8 cellular contexts compared by ENCODE assay signal in the genomic region with DNA sequence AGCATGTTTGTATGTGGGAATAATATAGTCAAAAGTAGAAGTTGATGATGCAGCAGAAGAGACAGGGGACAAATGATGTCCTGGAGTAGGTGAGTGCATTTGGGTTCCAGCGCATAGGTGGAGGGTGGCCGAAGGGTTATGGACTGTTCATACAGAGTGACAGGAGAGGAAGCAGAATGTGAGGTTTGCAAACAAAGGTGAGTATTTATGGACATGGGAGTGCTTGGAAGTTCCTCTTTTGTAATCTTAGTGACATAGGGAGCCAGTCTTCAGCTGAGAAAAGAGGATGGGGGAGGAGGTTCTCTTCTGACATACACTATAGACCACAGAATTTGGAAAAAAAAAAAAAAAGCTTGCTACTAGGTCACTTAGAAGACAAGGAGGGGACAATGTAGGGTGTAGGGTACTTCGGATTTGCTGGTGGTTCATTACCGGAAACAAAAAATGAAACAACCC.
DNase-seq lines count a peak whose midpoint lies in the region; ATAC-seq and TF ChIP-seq lines count a peak whose summit lies in the region.

No MANE protein-coding gene starts in this region.

- H3K27ac ChIP-seq in colonic mucosa: peak overlapping the region; percentile 85
- H3K27ac ChIP-seq in skin epidermis: peak overlapping the region in 17 of 21 experiments; percentile 24 to 95 (median 77)

- H3K4me3 ChIP-seq in colonic mucosa (peak overlapping the region; percentile 1), skin epidermis (peak overlapping the region in 1 of 7 experiments; percentile 13), BE2C (ENCODE audit: low read depth, low read length) (no peak overlapping the region)

- TF ChIP-seq CTCF in colonic mucosa (IDR thresholded peaks at IDR 0.05) (no peak), BE2C (IDR thresholded peaks at IDR 0.05; ENCODE audit: low read depth, low read length) (no peak)

- in situ Hi-C loops in KBM-7 (cut with MboI; ENCODE audit: low pct_unique_long_range_greater_than_20kb, low sequenced_read_pairs): no loop called here

- H3K27me3 ChIP-seq in colonic mucosa: no peaks in the 10 kb centered on the region
- H3K27me3 ChIP-seq in BE2C: no peaks in the 10 kb centered on the region

- H3K4me1 ChIP-seq in colonic mucosa (peaks cover 5% of the 10 kb centered on the region), BE2C (no peaks in the 10 kb centered on the region)

- H3K9me3 ChIP-seq in colonic mucosa: no peaks in the 10 kb centered on the region
- H3K9me3 ChIP-seq in BE2C: no peaks in the 10 kb centered on the region; the same call in 1 of the 2 replicates

- ATAC-seq in GM21381 (IDR thresholded peaks at IDR 0.05; ENCODE audit: unreplicated experiment): peak; percentile 43

- DNase-seq in AML-193 (lab: John Stamatoyannopoulos, UW) (peak; percentile 77 to 80), KBM-7 (peak; percentile 97), colonic mucosa (peak; percentile 31), middle frontal gyrus (ENCODE audit: extremely low spot score, low spot score) (no peak), kidney glomerular epithelial cell (lab: John Stamatoyannopoulos, UW) (no peak), BE2C (no peak)

- H3K36me3 ChIP-seq in colonic mucosa (no peaks in the 10 kb centered on the region), BE2C (no peaks in the 10 kb centered on the region)

- intact Hi-C loops in colonic mucosa (cut with DNase I): no loop called here

- H3K9ac ChIP-seq in colonic mucosa (ENCODE audit: low read depth in 2 of 2, low read length in 2 of 2): peak overlapping the region in 1 of 2 donors; percentile 68

Comparison
In these comparisons a context has a peak if more than half of its experiments do, and no peak if none do; other contexts are left out.
1. DNase-seq: peak in AML-193 (2 of 2), KBM-7 (single experiment) and colonic mucosa (single experiment); none in middle frontal gyrus (single experiment), kidney glomerular epithelial cell (single experiment) and BE2C (single experiment).